In genomic region chr6:169808608-169808967, GRCh38 we compare ENCODE assay signal across 17 cellular contexts.
"Had no signal": no experiment of that assay in that cellular context is flagged by ENCODE, and none has a peak within 500 bp of the region (broad histone marks: within the 10 kb centered on the region; RNA-seq: fewer than 3 reads in every experiment).

No MANE protein-coding gene starts in this region.

- H3K9me3 ChIP-seq: psoas muscle, right lobe of liver, tibial nerve had no signal

- H3K27me3 ChIP-seq: right lobe of liver, tibial nerve had no signal

- H3K27ac Mint-ChIP-seq: stimulated activated memory B cell treated with anti-CD40 and anti-IgM and Interleukin-4, amounts not matched to agents 10 μg/mL and 1 μg/mL and 100 μg/mL, for 72 hours; stimulated activated naive CD8-positive, alpha-beta T cell treated with anti-CD3 and anti-CD28 coated beads, Interleukin-15, Interleukin-2, amounts not matched to agents 100 ng/mL and 50 ng/mL, for 24 hours had no signal

- H3K36me3 Mint-ChIP-seq: stimulated activated memory B cell treated with anti-CD40 and anti-IgM and Interleukin-4, amounts not matched to agents 10 μg/mL and 1 μg/mL and 100 μg/mL, for 72 hours had no signal

- H3K4me3 Mint-ChIP-seq: central memory CD8-positive, alpha-beta T cell; neural crest cell; stimulated activated memory B cell treated with anti-CD40 and anti-IgM and Interleukin-4, amounts not matched to agents 10 μg/mL and 1 μg/mL and 100 μg/mL, for 72 hours; stimulated activated naive CD8-positive, alpha-beta T cell treated with anti-CD3 and anti-CD28 coated beads, Interleukin-15, Interleukin-2, amounts not matched to agents 100 ng/mL and 50 ng/mL, for 24 hours had no signal

- H2AFZ ChIP-seq: parathyroid adenoma had no signal

- H3K27ac ChIP-seq: dorsolateral prefrontal cortex, parathyroid adenoma, psoas muscle, right lobe of liver, tibial nerve had no signal

- H3K36me3 ChIP-seq: right lobe of liver, tibial nerve had no signal

- H3K9ac ChIP-seq: parathyroid adenoma had no signal

- DNase-seq: cortex of kidney; effector CD8-positive, alpha-beta T cell; kidney glomerular epithelial cell; naive thymus-derived CD4-positive, alpha-beta T cell; nucleus accumbens; psoas muscle; retina; stimulated activated CD4-positive, alpha-beta T cell treated with anti-CD3 and anti-CD28 coated beads, Interleukin-15, amount 100 ng/mL, for 24 hours; stimulated activated CD4-positive, alpha-beta T cell treated with anti-CD3 and anti-CD28 coated beads, Interleukin-1b, Interleukin-23, amount 100 ng/mL, for 48 hours had no signal

- H3K4me3 ChIP-seq: dorsolateral prefrontal cortex, psoas muscle, right lobe of liver, tibial nerve had no signal

- H3K9me3 Mint-ChIP-seq: neural crest cell; stimulated activated memory B cell treated with anti-CD40 and anti-IgM and Interleukin-4, amounts not matched to agents 10 μg/mL and 1 μg/mL and 100 μg/mL, for 72 hours; stimulated activated naive CD8-positive, alpha-beta T cell treated with anti-CD3 and anti-CD28 coated beads, Interleukin-15, Interleukin-2, amounts not matched to agents 100 ng/mL and 50 ng/mL, for 24 hours had no signal

- H3K4me1 ChIP-seq: parathyroid adenoma, psoas muscle, right lobe of liver, tibial nerve had no signal
